In the genomic region with DNA sequence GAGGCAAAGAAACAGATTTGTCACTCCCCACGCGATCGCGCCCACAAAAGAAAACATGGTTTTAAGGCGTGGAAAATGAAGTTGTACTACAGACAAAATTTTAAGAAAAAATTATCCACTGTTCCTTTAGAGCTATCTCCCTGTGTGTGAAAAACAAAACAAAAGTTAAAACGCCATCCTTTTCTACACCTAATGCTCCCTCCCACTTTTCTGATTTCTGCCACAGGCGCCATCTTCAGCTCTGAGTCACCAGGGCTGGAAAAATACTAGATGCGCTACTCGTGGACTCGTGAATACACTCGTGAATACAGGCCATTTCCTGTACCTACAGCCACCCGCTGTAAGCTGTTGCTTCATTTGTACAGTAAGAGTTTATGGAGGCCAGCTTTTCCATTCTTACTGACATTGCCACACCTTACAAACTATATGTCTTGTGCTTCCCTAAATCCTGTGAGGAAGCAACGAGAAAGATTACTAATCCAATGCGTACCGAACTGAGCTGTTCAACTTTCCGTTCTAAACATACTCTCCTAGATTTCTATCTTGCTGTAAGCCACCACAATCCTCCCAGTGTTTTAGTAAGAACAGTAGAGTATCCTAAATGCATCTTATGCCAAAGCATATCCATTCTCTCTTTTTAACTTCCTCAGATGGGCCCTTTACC, we compare ENCODE assay signal across 9 cellular contexts. TPM values are rescaled to one million over a fixed set of nuclear protein-coding genes. Genes with fewer than 3 reads are reported as not detected.
A peak's percentile ranks its signal among the peaks of the same experiment; 100 is the strongest.
DNase-seq lines count a peak whose midpoint lies in the region; ATAC-seq and TF ChIP-seq lines count a peak whose summit lies in the region.
"Had no signal": no experiment of that assay in that cellular context is flagged by ENCODE, and none has a peak within 500 bp of the region (broad histone marks: within the 10 kb centered on the region; RNA-seq: fewer than 3 reads in every experiment).

No MANE protein-coding gene starts in this region.

- ATAC-seq in T-cell (replicated peaks in 1 of 4) (peak; percentile 53 to 65 (median 62)), aorta (ENCODE audit: low FRiP score) (peak; percentile 93)

- DNase-seq in DMS153 treated with DMSO at 0.1 percent for 48 hours (lab: John Stamatoyannopoulos, UW; ENCODE audit: unreplicated experiment) (peak; percentile 55), H4 (ENCODE audit: low spot score) (peak; percentile 76), NAMALWA (ENCODE audit: low spot score) (peak; percentile 76), T-cell (peak; percentile 5 to 66 (median 50)), hepatocyte (ENCODE audit: low spot score) (peak; percentile 90), retina (peak; percentile 82), aorta (peak; percentile 78 to 81)

- H2AFZ ChIP-seq in hepatocyte: peak overlapping the region; percentile 70

- no peaks in the 10 kb centered on the region for H4K20me1 ChIP-seq in hepatocyte (ENCODE audit: insufficient read depth, poor library complexity, severe bottlenecking)

- no peaks in the 10 kb centered on the region for H3K27me3 Mint-ChIP-seq in T-cell

- peak overlapping the region; percentile 91 for H3K27ac ChIP-seq in angular gyrus (ENCODE audit: low read depth, low read length)
- H3K27ac ChIP-seq in hepatocyte: peak overlapping the region; percentile 98
- peak overlapping the region; percentile 79 to 96 for H3K27ac ChIP-seq in aorta (ENCODE audit: low read depth in 1 of 2, low read length in 2 of 2)

- CTCF ChIA-PET in T-cell (lab: Charles Lee): interaction anchor here (0.5 to 1.4 kb wide), 11 partner anchors 9 to 804 kb away, joined by 3 to 13 read pairs (median 5); partner anchors contain the start of gene MTFR2 (in 1 of the 2)

- WGBS in hepatocyte (ENCODE audit: low lambda C conversion rate, missing lambda C conversion rate): 3% methylated on average over 16 of the region's 16 CpGs
- WGBS in aorta, 2 donors: 1% methylated on average over 16 of the region's 16 CpGs

- H3K27ac Mint-ChIP-seq in T-cell: no peak overlapping the region
- H3K27ac Mint-ChIP-seq: mesothelial cell of epicardium had no signal

- no peaks in the 10 kb centered on the region for H3K9me2 ChIP-seq in hepatocyte (replicated peaks; ENCODE audit: insufficient read depth)

- TF ChIP-seq CTCF in hepatocyte (IDR thresholded peaks at IDR 0.05; ENCODE audit: poor library complexity): no peak

- H3K4me3 ChIP-seq in hepatocyte: peak overlapping the region; percentile 67
- peak overlapping the region; percentile 96 to 99 for H3K4me3 ChIP-seq in aorta (ENCODE audit: low read length in 2 of 2)

- no peaks in the 10 kb centered on the region for H3K36me3 Mint-ChIP-seq in T-cell
- H3K36me3 Mint-ChIP-seq: mesothelial cell of epicardium had no signal

- peak overlapping the region; percentile 72 for H3K4me2 ChIP-seq in hepatocyte

- H3K4me3 Mint-ChIP-seq in T-cell: no peak overlapping the region
- H3K4me3 Mint-ChIP-seq: mesothelial cell of epicardium had no signal

- peaks cover 19% of the 10 kb centered on the region for H3K79me2 ChIP-seq in hepatocyte

- H3K9me3 ChIP-seq in hepatocyte (ENCODE audit: low read depth) (no peaks in the 10 kb centered on the region), aorta (ENCODE audit: control insufficient read depth, low read length) (no peaks in the 10 kb centered on the region)

- H3K4me1 ChIP-seq in hepatocyte (ENCODE audit: insufficient read depth) (peaks cover 8% of the 10 kb centered on the region), aorta (ENCODE audit: control insufficient read depth in 1 of 2, insufficient read depth in 2 of 2, low read length in 2 of 2) (peaks cover 0 to 1% of the 10 kb centered on the region in 2 donors)

- H3K36me3 ChIP-seq in hepatocyte (replicated peaks; ENCODE audit: insufficient read depth, low read depth) (no peaks in the 10 kb centered on the region), aorta (ENCODE audit: control insufficient read depth in 1 of 2, insufficient read depth in 2 of 2, low read length in 1 of 2) (peaks cover 0 to 2% of the 10 kb centered on the region in 2 donors)

- POLR2A ChIA-PET in T-cell (lab: Charles Lee): interaction anchor here (0.6 to 3.0 kb wide), 8 partner anchors 14 to 1263 kb away, joined by 3 to 74 read pairs (median 4); partner anchors contain the start of genes BCLAF1 (in 1 of the 2) and MTFR2 (in 1 of the 2)

- H3K27me3 ChIP-seq in hepatocyte: no peaks in the 10 kb centered on the region
- no peaks in the 10 kb centered on the region for H3K27me3 ChIP-seq in aorta (ENCODE audit: control insufficient read depth in 1 of 2, insufficient read depth in 2 of 2, low read length in 1 of 2)

- intact Hi-C loops in aorta (cut with DNase I): loop anchor here in 1 of 2 donors (2.0 to 10.0 kb wide), 2 partner anchors 444 to 790 kb away; partner anchors contain the start of genes BCLAF1 and HBS1L

- H3K4me1 Mint-ChIP-seq in T-cell: peaks cover 11 to 16% (median 13%) of the 10 kb centered on the region in 3 donors

- no peaks in the 10 kb centered on the region for H3K9me3 Mint-ChIP-seq in T-cell
- H3K9me3 Mint-ChIP-seq: mesothelial cell of epicardium had no signal

RNA-seq across cellular contexts. Expression of gene AHI1, which starts 0.8 kb away (rescaled TPM):
- 1.9 and 6.4 TPM in 2 replicates for total RNA-seq in H4 (2014; rRNA removed; shearing (Covaris generic))
- 10 to 100 TPM in 4 of 5 donors, 1 to 10 TPM in 1; 9.6 to 27.6 (median 15.8) TPM for total RNA-seq in T-cell
- total RNA-seq in hepatocyte: 14.8 and 15.1 TPM in 2 replicates
- polyA plus RNA-seq in hepatocyte: 21.5 and 29.1 TPM in 2 replicates
- 10 to 100 TPM; 44.9 to 65.5 TPM for total RNA-seq in aorta
- 10 to 100 TPM in 1 of 2 donors, 1 to 10 TPM in 1; 4.1 to 28.8 TPM for polyA plus RNA-seq in aorta

Comparison
In these comparisons a context has a peak if more than half of its experiments do, and no peak if none do; other contexts are left out.
1. Peak in every context shown above with its lines: DNase-seq, ATAC-seq, H3K4me3 ChIP-seq and H3K27ac ChIP-seq.